Comparison of ENCODE assay signal across 8 cellular contexts in genomic region chr19:4755459-4755858, GRCh38.
"Had no signal": no experiment of that assay in that cellular context is flagged by ENCODE, and none has a peak within 500 bp of the region (broad histone marks: within the 10 kb centered on the region; RNA-seq: fewer than 3 reads in every experiment).

No MANE protein-coding gene starts in this region.

- H3K36me3 ChIP-seq: HAP-1 had no signal

- H3K4me3 ChIP-seq: GM23248, GM23338, HAP-1 had no signal

- H3K9me3 ChIP-seq: HAP-1 had no signal

- DNase-seq: GM23248, GOT3, H7, H9, HCEC 1CT, HFFc6 had no signal

- H3K27ac ChIP-seq: GM23248 had no signal
